10 cellular contexts compared by ENCODE assay signal in the genomic region with DNA sequence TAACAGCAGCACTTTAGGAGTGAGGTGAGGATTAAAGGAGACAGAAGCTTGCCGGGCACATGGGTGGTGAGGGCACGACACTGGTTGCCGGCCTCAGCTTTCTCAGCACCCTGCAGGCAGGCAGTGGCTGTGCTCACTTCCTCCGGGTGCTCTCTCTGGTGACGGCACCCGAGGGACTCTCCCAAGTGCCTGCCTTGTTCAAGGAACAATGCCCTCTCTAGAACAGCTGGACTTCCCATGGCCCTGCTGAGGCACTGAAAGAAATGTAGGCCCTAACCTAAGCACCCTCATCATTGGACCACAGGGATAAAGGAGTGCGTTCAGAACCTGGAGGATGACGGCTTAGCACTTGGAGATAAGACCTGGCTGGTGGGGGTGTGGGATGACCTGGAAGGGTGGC.
DNase-seq lines count a peak whose midpoint lies in the region; ATAC-seq, FAIRE-seq and TF ChIP-seq lines count a peak whose summit lies in the region.
"Had no signal": no experiment of that assay in that cellular context is flagged by ENCODE, and none has a peak within 500 bp of the region (broad histone marks: within the 10 kb centered on the region; RNA-seq: fewer than 3 reads in every experiment).

No MANE protein-coding gene starts in this region.

- no peak for DNase-seq in activated CD4-positive, alpha-beta memory T cell treated with anti-CD3 and anti-CD28 coated beads, Interleukin-2, amount 10 ng/mL, durations not matched to agents 7 days and 5 days
- no peak for DNase-seq in activated CD4-positive, alpha-beta memory T cell treated with anti-CD3 and anti-CD28 coated beads for 36 hours
- DNase-seq in GM12878 (ENCODE audit: low read depth, low spot score), result no peak
- no peak for DNase-seq in mesothelial cell of epicardium (ENCODE audit: low spot score in 2 of 2, unreplicated experiment in 2 of 2)
- no peak for DNase-seq in tibial nerve (ENCODE audit: low spot score in 2 of 2)
- DNase-seq in glomerular visceral epithelial cell (ENCODE audit: extremely low spot score), result no peak
- DNase-seq in OCI-LY7 (ENCODE audit: low spot score), result no peak
- no peak for DNase-seq in NCI-H1417 treated with DMSO at 0.1 percent for 48 hours (lab: John Stamatoyannopoulos, UW)
- DNase-seq: activated CD4-positive, alpha-beta T cell treated with anti-CD3 and anti-CD28 coated beads, Interleukin-2, amount 50 U/mL, for 4 hours had no signal

- H3K4me3 ChIP-seq in GM12878, result no peak overlapping the region
- H3K4me3 ChIP-seq in tibial nerve, result no peak overlapping the region
- no peak overlapping the region for H3K4me3 ChIP-seq in OCI-LY7 (ENCODE audit: low read depth, low read length, poor library complexity, severe bottlenecking)

- BruUV-seq in GM12878 (replicated peaks; lab: Mats Ljungman, UMichigan) (no TSS peak), OCI-LY7 (replicated peaks; lab: Mats Ljungman, UMichigan) (no TSS peak)

- H3K4me3 Mint-ChIP-seq in activated CD4-positive, alpha-beta memory T cell treated with anti-CD3 and anti-CD28 coated beads, Interleukin-2, amount 10 ng/mL, durations not matched to agents 7 days and 5 days, result no peak overlapping the region
- H3K4me3 Mint-ChIP-seq in activated CD4-positive, alpha-beta memory T cell treated with anti-CD3 and anti-CD28 coated beads for 36 hours, result no peak overlapping the region
- H3K4me3 Mint-ChIP-seq in mesothelial cell of epicardium, result no peak overlapping the region

- H3K9me3 ChIP-seq in GM12878 (replicated peaks; ENCODE audit: control insufficient read depth, insufficient read depth, low read length) (no peaks in the 10 kb centered on the region), tibial nerve (no peaks in the 10 kb centered on the region), OCI-LY7 (ENCODE audit: low read length) (no peaks in the 10 kb centered on the region)

- H3K36me3 ChIP-seq in GM12878 (ENCODE audit: control insufficient read depth in 2 of 2, insufficient read depth in 2 of 2, low read length in 1 of 2) (peaks cover 4 to 8% of the 10 kb centered on the region in 2 experiments; a peak in 3 of 4 replicates), tibial nerve (peaks cover 0 to 18% (median 0%) of the 10 kb centered on the region in 3 donors), OCI-LY7 (ENCODE audit: insufficient read depth, low read length) (no peaks in the 10 kb centered on the region)

- TF ChIP-seq EP300 in GM12878 (IDR thresholded peaks at IDR 0.05; ENCODE audit: borderline replicate concordance in 1 of 2, control insufficient read depth in 1 of 2, low read depth in 2 of 2, low read length in 2 of 2), result no peak
- no peak for TF ChIP-seq EP300 in tibial nerve (IDR thresholded peaks at IDR 0.05)

- peak; percentile 75 for ATAC-seq in GM12878

- H3K27me3 ChIP-seq in GM12878 (replicated peaks in 1 of 2; ENCODE audit: control insufficient read depth in 2 of 2, insufficient read depth in 2 of 2, low read length in 1 of 2), result no peaks in the 10 kb centered on the region
- no peaks in the 10 kb centered on the region for H3K27me3 ChIP-seq in tibial nerve

- H3K27ac ChIP-seq in GM12878 (ENCODE audit: control insufficient read depth, insufficient read depth), result peak overlapping the region; percentile 73
- peak overlapping the region; percentile 63 to 85 (median 78) for H3K27ac ChIP-seq in tibial nerve
- H3K27ac ChIP-seq in OCI-LY7 (ENCODE audit: low read depth, low read length, poor library complexity, severe bottlenecking), result no peak overlapping the region

- SMC1A ChIA-PET in GM12878 (lab: Charles Lee; ENCODE audit: uncharacterized antibody, unreplicated experiment), result interaction anchor here (0.7 to 3.2 kb wide), 10 partner anchors 10 to 372 kb away, joined by 3 to 12 read pairs (median 4); no protein-coding TSS in a partner anchor

- in situ Hi-C loops in GM12878 (cut with MboI), result no loop called here

- H3K4me2 ChIP-seq in GM12878 (ENCODE audit: control insufficient read depth, insufficient read depth) (no peak overlapping the region), OCI-LY7 (ENCODE audit: low read length) (no peak overlapping the region)

- H3K4me1 ChIP-seq in GM12878 (ENCODE audit: control insufficient read depth, insufficient read depth, low read length), result peaks cover 24% of the 10 kb centered on the region
- H3K4me1 ChIP-seq in tibial nerve, result peaks cover 3 to 93% (median 37%) of the 10 kb centered on the region in 4 donors
- peaks cover 4% of the 10 kb centered on the region for H3K4me1 ChIP-seq in OCI-LY7 (ENCODE audit: insufficient read depth, low read length, poor library complexity, severe bottlenecking)

- peak; percentile 18 for FAIRE-seq in GM12878 (lab: Jason Lieb, UNC)
- FAIRE-seq: endometrium had no signal

- H3K9ac ChIP-seq in GM12878 (ENCODE audit: control insufficient read depth, insufficient read depth, low read length), result no peak overlapping the region

- H2AFZ ChIP-seq in GM12878 (ENCODE audit: control insufficient read depth, low read depth, low read length), result no peak overlapping the region
- no peak overlapping the region for H2AFZ ChIP-seq in OCI-LY7 (ENCODE audit: low read length)

- RAD21 ChIA-PET in GM12878 (lab: Charles Lee; ENCODE audit: unreplicated experiment), result interaction anchor here (1.0 to 2.8 kb wide), 10 partner anchors 11 to 305 kb away, joined by 3 to 27 read pairs (median 4); a partner anchor contains a TSS

- no peaks in the 10 kb centered on the region for H3K79me2 ChIP-seq in GM12878 (ENCODE audit: control insufficient read depth, insufficient read depth, low read length)
- no peaks in the 10 kb centered on the region for H3K79me2 ChIP-seq in OCI-LY7 (ENCODE audit: insufficient read depth, low read depth, low read length)

- peaks cover 40% of the 10 kb centered on the region for H3K36me3 Mint-ChIP-seq in activated CD4-positive, alpha-beta memory T cell treated with anti-CD3 and anti-CD28 coated beads, Interleukin-2, amount 10 ng/mL, durations not matched to agents 7 days and 5 days (ENCODE audit: low read depth)
- peaks cover 15% of the 10 kb centered on the region for H3K36me3 Mint-ChIP-seq in activated CD4-positive, alpha-beta memory T cell treated with anti-CD3 and anti-CD28 coated beads for 36 hours
- H3K36me3 Mint-ChIP-seq in mesothelial cell of epicardium, result peaks cover 3% of the 10 kb centered on the region

- intact Hi-C loops in activated CD4-positive, alpha-beta memory T cell treated with anti-CD3 and anti-CD28 coated beads for 36 hours (cut with micrococcal nuclease), result loop anchor here (2.0 kb wide), 1 partner anchor 86 kb away; no protein-coding TSS in a partner anchor
- intact Hi-C loops in GM12878 (cut with micrococcal nuclease; ENCODE audit: unreplicated experiment) (loop anchor here (2.0 to 5.0 kb wide), 3 partner anchors 72 to 170 kb away; no protein-coding TSS in a partner anchor), OCI-LY7 (cut with micrococcal nuclease; ENCODE audit: unreplicated experiment) (no loop called here)

- H4K20me1 ChIP-seq in GM12878 (ENCODE audit: control insufficient read depth, insufficient read depth) (no peaks in the 10 kb centered on the region), OCI-LY7 (ENCODE audit: insufficient read depth, low read length) (no peaks in the 10 kb centered on the region)

- CTCF ChIA-PET in activated CD4-positive, alpha-beta memory T cell treated with anti-CD3 and anti-CD28 coated beads, Interleukin-2, amount 10 ng/mL, durations not matched to agents 7 days and 5 days (lab: Charles Lee), result interaction anchor here (2.5 kb wide), 1 partner anchor 86 kb away, joined by 18 read pairs; no protein-coding TSS in a partner anchor
- CTCF ChIA-PET in activated CD4-positive, alpha-beta memory T cell treated with anti-CD3 and anti-CD28 coated beads for 36 hours (lab: Charles Lee), result interaction anchor here (1.1 to 2.1 kb wide), 2 partner anchors 86 to 93 kb away, joined by 4 to 11 read pairs; no protein-coding TSS in a partner anchor
- CTCF ChIA-PET in GM12878 (lab: Yijun Ruan, JAX), result interaction anchor here (1.0 to 4.2 kb wide), 6 partner anchors 11 to 182 kb away, joined by 3 to 43 read pairs (median 6); no protein-coding TSS in a partner anchor
- CTCF ChIA-PET in OCI-LY7 (lab: Charles Lee; ENCODE audit: unreplicated experiment), result no interaction called here

- H3K9me2 ChIP-seq in OCI-LY7 (ENCODE audit: insufficient read depth, low read length), result no peaks in the 10 kb centered on the region

- H3K27me3 Mint-ChIP-seq in activated CD4-positive, alpha-beta memory T cell treated with anti-CD3 and anti-CD28 coated beads, Interleukin-2, amount 10 ng/mL, durations not matched to agents 7 days and 5 days, result no peaks in the 10 kb centered on the region
- no peaks in the 10 kb centered on the region for H3K27me3 Mint-ChIP-seq in activated CD4-positive, alpha-beta memory T cell treated with anti-CD3 and anti-CD28 coated beads for 36 hours
- H3K27me3 Mint-ChIP-seq in mesothelial cell of epicardium (ENCODE audit: low read depth), result no peaks in the 10 kb centered on the region

- TF ChIP-seq RAD21 in GM12878 (IDR thresholded peaks at IDR 0.05; ENCODE audit: insufficient read depth, low read depth, low read length), result no peak

- POLR2A ChIA-PET in activated CD4-positive, alpha-beta memory T cell treated with anti-CD3 and anti-CD28 coated beads, Interleukin-2, amount 10 ng/mL, durations not matched to agents 7 days and 5 days (lab: Charles Lee), result interaction anchor here (1.1 to 1.7 kb wide), 4 partner anchors 73 to 152 kb away, joined by 3 to 6 read pairs (median 4); a partner anchor contains a TSS
- POLR2A ChIA-PET in activated CD4-positive, alpha-beta memory T cell treated with anti-CD3 and anti-CD28 coated beads for 36 hours (lab: Charles Lee), result no interaction called here
- POLR2A ChIA-PET in GM12878 (lab: Charles Lee), result no interaction called here
- POLR2A ChIA-PET in OCI-LY7 (lab: Charles Lee), result no interaction called here

- H3K9me3 Mint-ChIP-seq in activated CD4-positive, alpha-beta memory T cell treated with anti-CD3 and anti-CD28 coated beads, Interleukin-2, amount 10 ng/mL, durations not matched to agents 7 days and 5 days, result no peaks in the 10 kb centered on the region
- H3K9me3 Mint-ChIP-seq in activated CD4-positive, alpha-beta memory T cell treated with anti-CD3 and anti-CD28 coated beads for 36 hours, result no peaks in the 10 kb centered on the region
- H3K9me3 Mint-ChIP-seq in mesothelial cell of epicardium, result no peaks in the 10 kb centered on the region

- peak overlapping the region; percentile 35 for H3K27ac Mint-ChIP-seq in activated CD4-positive, alpha-beta memory T cell treated with anti-CD3 and anti-CD28 coated beads, Interleukin-2, amount 10 ng/mL, durations not matched to agents 7 days and 5 days
- H3K27ac Mint-ChIP-seq in activated CD4-positive, alpha-beta memory T cell treated with anti-CD3 and anti-CD28 coated beads for 36 hours, result no peak overlapping the region
- H3K27ac Mint-ChIP-seq in mesothelial cell of epicardium, result peak overlapping the region; percentile 73

- peaks cover 19% of the 10 kb centered on the region for H3K4me1 Mint-ChIP-seq in activated CD4-positive, alpha-beta memory T cell treated with anti-CD3 and anti-CD28 coated beads, Interleukin-2, amount 10 ng/mL, durations not matched to agents 7 days and 5 days
- H3K4me1 Mint-ChIP-seq in activated CD4-positive, alpha-beta memory T cell treated with anti-CD3 and anti-CD28 coated beads for 36 hours (ENCODE audit: low read depth), result peaks cover 14% of the 10 kb centered on the region
- H3K4me1 Mint-ChIP-seq in mesothelial cell of epicardium, result peaks cover 18% of the 10 kb centered on the region

- TF ChIP-seq POLR2A in GM12878 (IDR thresholded peaks at IDR 0.05; ENCODE audit: low read depth, low read length), result no peak
- TF ChIP-seq POLR2A in tibial nerve (IDR thresholded peaks at IDR 0.05), result no peak

- 34% methylated on average over 8 of the region's 8 CpGs for WGBS in GM12878 (ENCODE audit: insufficient coverage, insufficient replicate concordance, low lambda C conversion rate, missing lambda C conversion rate)
- WGBS in tibial nerve, 2 donors, result 57 to 60% methylated on average over 8 of the region's 8 CpGs

- TF ChIP-seq CTCF in GM12878 (IDR thresholded peaks at IDR 0.05 in 2 of 3, conservative IDR thresholded peaks at IDR 0.05 in 1 of 3; ENCODE audit: control insufficient read depth in 2 of 3, extremely low read depth in 1 of 3, insufficient read depth in 1 of 3, low read depth in 3 of 3, low read length in 3 of 3) (no peak), mesothelial cell of epicardium (IDR thresholded peaks at IDR 0.05; ENCODE audit: unreplicated experiment) (no peak), tibial nerve (IDR thresholded peaks at IDR 0.05) (no peak), OCI-LY7 (conservative IDR thresholded peaks at IDR 0.05; ENCODE audit: low read length) (no peak)
